Comparison of ENCODE assay signal across 14 cellular contexts in the genomic region with DNA sequence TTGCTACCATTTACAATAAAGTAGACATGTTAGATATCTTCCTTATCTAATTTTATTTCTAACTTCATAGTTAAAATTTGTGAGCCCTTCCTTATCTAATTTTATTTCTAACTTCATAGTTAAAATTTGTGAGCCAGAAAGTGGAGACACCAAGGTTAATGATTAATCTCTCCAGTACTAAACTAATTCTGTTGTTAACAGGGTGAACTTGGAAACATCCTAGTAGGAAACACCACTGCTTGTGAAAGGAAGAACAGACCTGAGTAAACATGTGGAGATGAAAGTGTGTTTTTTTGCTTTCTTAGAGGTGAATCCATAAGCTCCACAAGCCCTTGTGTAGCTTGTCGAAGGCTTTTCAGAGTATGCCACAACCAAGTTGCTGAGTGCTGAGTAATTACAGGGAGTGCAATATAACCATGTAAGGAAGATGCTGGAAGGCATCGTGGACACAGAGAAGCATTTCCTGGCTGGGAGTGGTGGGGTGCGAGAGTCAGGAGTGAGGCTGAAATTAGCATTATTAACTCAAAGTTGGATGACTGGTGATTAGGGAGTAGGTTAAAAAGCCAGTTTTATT.
DNase-seq lines count a peak whose midpoint lies in the region; ATAC-seq, FAIRE-seq and TF ChIP-seq lines count a peak whose summit lies in the region.
"Had no signal": no experiment of that assay in that cellular context is flagged by ENCODE, and none has a peak within 500 bp of the region (broad histone marks: within the 10 kb centered on the region; RNA-seq: fewer than 3 reads in every experiment).

No MANE protein-coding gene starts in this region.

- H3K36me3 ChIP-seq in bronchial epithelial cell (ENCODE audit: control insufficient read depth, insufficient read depth, low read length), result no peaks in the 10 kb centered on the region
- H3K36me3 ChIP-seq: colonic mucosa, SJSA1 had no signal

- TF ChIP-seq CTCF in bronchial epithelial cell (IDR thresholded peaks at IDR 0.05; ENCODE audit: insufficient read depth, low read length, severe bottlenecking), result no peak

- H3K27me3 ChIP-seq in bronchial epithelial cell (ENCODE audit: control insufficient read depth, insufficient read depth, low read length), result no peaks in the 10 kb centered on the region
- H3K27me3 ChIP-seq: colonic mucosa, SJSA1 had no signal

- FAIRE-seq in bronchial epithelial cell (lab: Jason Lieb, UNC), result no peak

- DNase-seq in NCI-H2227 (lab: John Stamatoyannopoulos, UW; ENCODE audit: unreplicated experiment) (peak; percentile 4), NCI-H2227 treated with DMSO at 0.1 percent for 48 hours (lab: John Stamatoyannopoulos, UW) (no peak), bronchial epithelial cell (ENCODE audit: low read depth) (peak; percentile 27), kidney tubule cell (ENCODE audit: low spot score) (peak; percentile 74), NCI-H2196 treated with DMSO at 0.1 percent for 48 hours (lab: John Stamatoyannopoulos, UW; ENCODE audit: unreplicated experiment) (no peak), Ammon's horn (ENCODE audit: low spot score) (no peak)
- DNase-seq: activated naive CD4-positive, alpha-beta T cell treated with anti-CD3 and anti-CD28 coated beads for 36 hours; Caco-2; colonic mucosa; kidney; naive thymus-derived CD4-positive, alpha-beta T cell had no signal

- H3K4me3 ChIP-seq in bronchial epithelial cell (ENCODE audit: low read depth, low read length), result no peak overlapping the region
- H3K4me3 ChIP-seq: colonic mucosa, SJSA1 had no signal

- ATAC-seq in GM18520 (IDR thresholded peaks at IDR 0.05; ENCODE audit: unreplicated experiment), result no peak
- ATAC-seq in HG02678 (IDR thresholded peaks at IDR 0.05; ENCODE audit: unreplicated experiment), result no peak
- ATAC-seq: naive thymus-derived CD4-positive, alpha-beta T cell had no signal

Comparison
In these comparisons a context has a peak if more than half of its experiments do, and no peak if none do; other contexts are left out.
1. DNase-seq: peak in NCI-H2227 (single experiment), bronchial epithelial cell (single experiment) and kidney tubule cell (single experiment); none in NCI-H2227 treated with DMSO at 0.1 percent for 48 hours (single experiment), NCI-H2196 treated with DMSO at 0.1 percent for 48 hours (single experiment) and Ammon's horn (single experiment).